14 cellular contexts compared by ENCODE assay signal in the genomic region with DNA sequence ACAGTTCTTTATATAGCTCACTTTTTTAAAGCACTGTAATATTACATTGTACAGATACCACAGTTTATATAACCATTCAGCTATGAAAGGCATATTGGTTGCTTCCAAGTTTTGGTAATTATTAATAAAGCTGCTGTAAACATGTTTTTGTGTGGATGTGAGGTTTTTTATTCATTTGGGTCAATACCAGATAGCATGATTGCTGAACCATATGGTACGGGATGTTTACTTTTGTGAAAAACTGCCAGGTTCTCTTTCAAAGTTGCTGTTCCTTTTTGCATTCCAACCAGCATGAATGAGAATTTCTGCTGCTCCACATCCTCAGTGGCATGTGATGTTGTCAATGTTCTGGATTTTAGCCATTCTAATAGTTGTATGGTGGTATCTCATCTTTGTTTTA.
A peak's percentile ranks its signal among the peaks of the same experiment; 100 is the strongest.
DNase-seq lines count a peak whose midpoint lies in the region; TF ChIP-seq lines count a peak whose summit lies in the region.
"Had no signal": no experiment of that assay in that cellular context is flagged by ENCODE, and none has a peak within 500 bp of the region (broad histone marks: within the 10 kb centered on the region; RNA-seq: fewer than 3 reads in every experiment).

No MANE protein-coding gene starts in this region.

- H3K9me3 ChIP-seq in BE2C = peaks cover 3% of the 10 kb centered on the region
- H3K9me3 ChIP-seq: BLaER1 treated with 17β-estradiol and CSF1 and Interleukin-3, amounts not matched to agents 10 nM and 100 nM; Caco-2 had no signal

- TF ChIP-seq CTCF in BE2C (IDR thresholded peaks at IDR 0.05; ENCODE audit: low read depth, low read length) = no peak

- H3K4me3 ChIP-seq in BE2C (ENCODE audit: low read depth, low read length) = no peak overlapping the region
- H3K4me3 ChIP-seq: BLaER1 treated with 17β-estradiol and CSF1 and Interleukin-3, amounts not matched to agents 10 nM and 100 nM had no signal

- DNase-seq in NCI-H446 treated with DMSO at 0.1 percent for 48 hours (lab: John Stamatoyannopoulos, UW) (peak; percentile 53), astrocyte of the hippocampus (ENCODE audit: low read depth, low spot score) (peak; percentile 4), renal cortical epithelial cell (ENCODE audit: low read depth) (peak; percentile 6), BE2C (no peak), NCI-H748 treated with DMSO at 0.1 percent for 48 hours (lab: John Stamatoyannopoulos, UW) (no peak)
- DNase-seq: 8988T; ACHN; Caco-2; Calu3; CD4-positive, alpha-beta T cell; CD8-positive, alpha-beta T cell; DMS79 treated with DMSO at 0.1 percent for 48 hours; GF-D8 had no signal

- H3K4me1 ChIP-seq in BE2C = no peaks in the 10 kb centered on the region
- H3K4me1 ChIP-seq: BLaER1 treated with 17β-estradiol and CSF1 and Interleukin-3, amounts not matched to agents 10 nM and 100 nM; Caco-2 had no signal

- H3K36me3 ChIP-seq in BE2C = no peaks in the 10 kb centered on the region
- H3K36me3 ChIP-seq: BLaER1 treated with 17β-estradiol and CSF1 and Interleukin-3, amounts not matched to agents 10 nM and 100 nM had no signal

- H3K27me3 ChIP-seq in BE2C = no peaks in the 10 kb centered on the region
- H3K27me3 ChIP-seq: BLaER1 treated with 17β-estradiol and CSF1 and Interleukin-3, amounts not matched to agents 10 nM and 100 nM had no signal

Comparison
In these comparisons a context has a peak if more than half of its experiments do, and no peak if none do; other contexts are left out.
1. DNase-seq: peak in NCI-H446 treated with DMSO at 0.1 percent for 48 hours (single experiment), astrocyte of the hippocampus (single experiment) and renal cortical epithelial cell (single experiment); none in BE2C (single experiment) and NCI-H748 treated with DMSO at 0.1 percent for 48 hours (single experiment).